ENCODE assay signal across 14 cellular contexts in the genomic region with DNA sequence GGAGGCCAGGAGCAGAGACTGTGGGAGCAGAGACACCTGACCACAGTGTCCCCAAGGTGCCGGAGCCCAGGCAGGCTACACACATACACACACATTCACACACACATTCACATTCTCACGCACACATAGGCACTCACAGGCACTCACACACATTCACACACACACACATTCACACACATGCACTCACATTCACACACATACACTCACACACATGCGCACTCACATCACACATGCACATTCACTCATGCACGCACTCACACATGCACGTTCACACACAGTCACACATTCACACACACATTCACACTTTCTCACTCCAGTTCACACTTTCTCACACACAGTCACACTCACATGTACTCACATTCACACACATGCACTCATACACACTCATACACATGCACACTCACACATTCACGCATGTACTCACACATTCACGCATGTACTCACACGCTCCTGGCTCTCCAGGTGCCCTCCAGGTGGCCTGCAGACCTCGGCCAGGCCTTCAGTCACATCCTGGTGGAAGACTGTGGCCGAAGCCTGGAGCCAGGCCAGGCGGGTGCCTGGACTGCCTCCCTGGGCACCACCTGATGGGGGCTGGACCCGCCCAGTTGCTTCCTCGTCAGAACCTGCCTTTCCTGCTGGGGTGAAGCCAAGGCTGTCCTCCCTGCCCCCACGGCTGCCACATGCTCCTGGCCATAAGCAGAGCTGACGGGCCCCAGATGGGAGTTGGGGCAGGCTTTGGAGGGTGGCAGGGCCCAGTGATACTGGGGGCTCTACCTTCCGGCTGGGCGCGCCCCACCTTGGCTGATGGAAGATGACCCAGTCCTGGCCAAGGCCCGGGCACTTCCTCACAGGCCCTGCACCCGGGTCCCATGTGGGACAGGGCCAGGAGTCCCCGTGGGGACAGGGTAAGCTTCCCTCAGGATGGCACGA.
DNase-seq lines count a peak whose midpoint lies in the region; FAIRE-seq and TF ChIP-seq lines count a peak whose summit lies in the region.
"Had no signal": no experiment of that assay in that cellular context is flagged by ENCODE, and none has a peak within 500 bp of the region (broad histone marks: within the 10 kb centered on the region; RNA-seq: fewer than 3 reads in every experiment).

No MANE protein-coding gene starts in this region.

- peaks cover 24 to 52% (median 39%) of the 10 kb centered on the region in 3 donors for H3K27me3 Mint-ChIP-seq in CD14-positive monocyte (ENCODE audit: low read depth in 3 of 3)
- H3K27me3 Mint-ChIP-seq in neural progenitor cell (ENCODE audit: insufficient read depth, low read depth) = peaks cover 7% of the 10 kb centered on the region

- no peaks in the 10 kb centered on the region for H3K9me3 ChIP-seq in H1 (ENCODE audit: insufficient read depth in 2 of 2, low read depth in 1 of 2, low read length in 1 of 2)
- no peaks in the 10 kb centered on the region for H3K9me3 ChIP-seq in neural progenitor cell (ENCODE audit: low read depth)
- no peaks in the 10 kb centered on the region for H3K9me3 ChIP-seq in effector memory CD4-positive, alpha-beta T cell (ENCODE audit: control insufficient read depth, low read length)
- H3K9me3 ChIP-seq: MG63, tibial nerve had no signal

- peaks cover 10% of the 10 kb centered on the region for H3F3A ChIP-seq in neural progenitor cell (ENCODE audit: low read depth)

- no peak for FAIRE-seq in H1 (lab: Jason Lieb, UNC)

- no peak overlapping the region for H3K56ac ChIP-seq in H1 (replicated peaks; ENCODE audit: insufficient read length, low read depth, low read length)

- H4K20me1 ChIP-seq in H1 (replicated peaks in 1 of 2; ENCODE audit: control insufficient read depth in 1 of 2, insufficient read depth in 2 of 2, low read length in 2 of 2) (peaks cover 0 to 5% of the 10 kb centered on the region in 2 experiments), neural progenitor cell (ENCODE audit: low read depth) (no peaks in the 10 kb centered on the region)

- H2BK15ac ChIP-seq in H1 (ENCODE audit: low read length) = peak overlapping the region; percentile 24; the same call in 1 of the 2 replicates

- peak overlapping the region; percentile 44 for H4K91ac ChIP-seq in H1 (replicated peaks; ENCODE audit: insufficient read length, low read length)

- H3K27ac ChIP-seq in H1 (ENCODE audit: low read depth, low read length) (no peak overlapping the region), neural progenitor cell (no peak overlapping the region)
- no peak overlapping the region for H3K27ac ChIP-seq in effector memory CD4-positive, alpha-beta T cell (ENCODE audit: insufficient read depth, low read length, poor library complexity, severe bottlenecking)
- H3K27ac ChIP-seq: SK-N-MC, tibial nerve had no signal

- H3K79me2 ChIP-seq in H1 (ENCODE audit: control insufficient read depth in 1 of 2, insufficient read depth in 2 of 2, low read length in 2 of 2) (no peaks in the 10 kb centered on the region), neural progenitor cell (ENCODE audit: low read depth) (no peaks in the 10 kb centered on the region)

- DNase-seq in CD14-positive monocyte (ENCODE audit: low spot score) = peak; percentile 25
- peak; percentile 6 for DNase-seq in NCI-H2029 treated with DMSO at 0.1 percent for 48 hours (lab: John Stamatoyannopoulos, UW)
- DNase-seq in H1 (ENCODE audit: low read depth in 1 of 2, low spot score in 2 of 2) = no peak
- no peak for DNase-seq in neural progenitor cell (ENCODE audit: low spot score)
- DNase-seq in effector memory CD4-positive, alpha-beta T cell = no peak
- no peak for DNase-seq in NCI-H345 treated with DMSO at 0.1 percent for 48 hours (lab: John Stamatoyannopoulos, UW; ENCODE audit: unreplicated experiment)
- DNase-seq in GM19240 (ENCODE audit: insufficient read length, low spot score) = no peak
- no peak for DNase-seq in activated T-cell treated with anti-CD3 and anti-CD28 coated beads for 4 hours
- DNase-seq: activated naive CD8-positive, alpha-beta T cell treated with anti-CD3 and anti-CD28 coated beads for 36 hours; DMS79 treated with DMSO at 0.1 percent for 48 hours; MG63; stimulated activated CD4-positive, alpha-beta T cell treated with anti-CD3 and anti-CD28 coated beads, Interleukin-15, amount 100 ng/mL, for 24 hours had no signal

- no peak overlapping the region for H3K4me3 Mint-ChIP-seq in CD14-positive monocyte
- H3K4me3 Mint-ChIP-seq in neural progenitor cell = peak overlapping the region; percentile 0
- H3K4me3 Mint-ChIP-seq: activated naive CD8-positive, alpha-beta T cell treated with anti-CD3 and anti-CD28 coated beads for 36 hours had no signal

- H3K14ac ChIP-seq in H1 (ENCODE audit: insufficient read length) = no peak overlapping the region

- H3K27ac Mint-ChIP-seq in CD14-positive monocyte = no peak overlapping the region
- H3K27ac Mint-ChIP-seq in neural progenitor cell = peak overlapping the region; percentile 10
- H3K27ac Mint-ChIP-seq: activated naive CD8-positive, alpha-beta T cell treated with anti-CD3 and anti-CD28 coated beads for 36 hours had no signal

- TF ChIP-seq EP300 in H1 (IDR thresholded peaks at IDR 0.05; ENCODE audit: borderline replicate concordance in 1 of 2, low read depth in 2 of 2, low read length in 2 of 2) = no peak

- peaks cover 0 to 6% (median 2%) of the 10 kb centered on the region in 7 donors for H3K9me3 Mint-ChIP-seq in CD14-positive monocyte
- H3K9me3 Mint-ChIP-seq in neural progenitor cell = no peaks in the 10 kb centered on the region
- H3K9me3 Mint-ChIP-seq: activated naive CD8-positive, alpha-beta T cell treated with anti-CD3 and anti-CD28 coated beads for 36 hours had no signal

- H4K5ac ChIP-seq in H1 (ENCODE audit: insufficient read length, low read depth, low read length) = no peak overlapping the region

- CTCF ChIA-PET in H1 (lab: Charles Lee; ENCODE audit: partially characterized antibody) = no interaction called here

- POLR2A ChIA-PET in H1 (lab: Charles Lee; ENCODE audit: partially characterized antibody) = interaction anchor here (0.9 kb wide), 1 partner anchor 11 kb away, joined by 3 read pairs; no protein-coding TSS in a partner anchor

- no peak overlapping the region for H3K4me2 ChIP-seq in H1 (ENCODE audit: insufficient read depth in 1 of 2, low read depth in 2 of 2, low read length in 2 of 2)
- H3K4me2 ChIP-seq in neural progenitor cell = no peak overlapping the region

- no peak for TF ChIP-seq RAD21 in H1 (IDR thresholded peaks at IDR 0.05 in 1 of 2, conservative IDR thresholded peaks at IDR 0.05 in 1 of 2; ENCODE audit: low read depth in 2 of 2, low read length in 2 of 2)

- 88% methylated on average over 22 of the region's 22 CpGs; no CpG with 5 or more reads in 1 of the 2 experiments for WGBS in H1 (ENCODE audit: extremely low coverage in 1 of 2, insufficient coverage in 1 of 2, insufficient read length in 1 of 2, insufficient replicate concordance in 2 of 2, low coverage in 1 of 2, low lambda C conversion rate in 2 of 2, missing lambda C conversion rate in 1 of 2), 2 experiments

- no peak for TF ChIP-seq POLR2A in H1 (IDR thresholded peaks at IDR 0.05; ENCODE audit: control extremely low read depth in 1 of 2, low read depth in 2 of 2, low read length in 2 of 2)

- intact Hi-C loops in CD14-positive monocyte (cut with micrococcal nuclease) = no loop called here

- H2AFZ ChIP-seq in H1 (ENCODE audit: low read length) (no peak overlapping the region), neural progenitor cell (replicated peaks) (no peak overlapping the region)

- H3K27me3 ChIP-seq in H1 (replicated peaks in 1 of 4; ENCODE audit: control insufficient read depth in 3 of 4, extremely low read depth in 1 of 4, insufficient read depth in 3 of 4, low read length in 3 of 4) (peaks cover 0 to 5% (median 1%) of the 10 kb centered on the region in 4 experiments; a peak in 3 of 7 replicates), neural progenitor cell (no peaks in the 10 kb centered on the region)
- H3K27me3 ChIP-seq in effector memory CD4-positive, alpha-beta T cell (replicated peaks; ENCODE audit: control insufficient read depth, insufficient read depth, low read length, poor library complexity, severe bottlenecking) = no peaks in the 10 kb centered on the region
- H3K27me3 ChIP-seq: MG63 had no signal

- no peaks in the 10 kb centered on the region for H3K36me3 ChIP-seq in H1 (ENCODE audit: control insufficient read depth in 2 of 4, insufficient read depth in 4 of 4, low read length in 3 of 4)
- H3K36me3 ChIP-seq in neural progenitor cell = no peaks in the 10 kb centered on the region
- H3K36me3 ChIP-seq in effector memory CD4-positive, alpha-beta T cell (ENCODE audit: control insufficient read depth, insufficient read depth, low read length) = no peaks in the 10 kb centered on the region
- H3K36me3 ChIP-seq: MG63, tibial nerve had no signal

- H3K4me1 Mint-ChIP-seq in CD14-positive monocyte (peaks cover 3% of the 10 kb centered on the region), neural progenitor cell (peaks cover 22% of the 10 kb centered on the region)
- H3K4me1 Mint-ChIP-seq: activated naive CD8-positive, alpha-beta T cell treated with anti-CD3 and anti-CD28 coated beads for 36 hours had no signal

- H2BK12ac ChIP-seq in H1 (ENCODE audit: low read depth, low read length) = peak overlapping the region; percentile 70; the same call in 1 of the 2 replicates

- H3K36me3 Mint-ChIP-seq in CD14-positive monocyte = no peaks in the 10 kb centered on the region
- H3K36me3 Mint-ChIP-seq in neural progenitor cell = no peaks in the 10 kb centered on the region
- H3K36me3 Mint-ChIP-seq: activated naive CD8-positive, alpha-beta T cell treated with anti-CD3 and anti-CD28 coated beads for 36 hours had no signal

- H2BK120ac ChIP-seq in H1 (replicated peaks; ENCODE audit: low read depth, low read length) = no peak overlapping the region

- TF ChIP-seq CTCF in CD14-positive monocyte (IDR thresholded peaks at IDR 0.05) (no peak), H1 (IDR thresholded peaks at IDR 0.05; ENCODE audit: control extremely low read depth in 1 of 3, insufficient read depth in 1 of 3, low read depth in 1 of 3, low read length in 3 of 3) (no peak), neural progenitor cell (IDR thresholded peaks at IDR 0.05) (no peak)

- no peak overlapping the region for H2BK5ac ChIP-seq in H1 (ENCODE audit: low read depth, low read length)

- H3K18ac ChIP-seq in H1 (ENCODE audit: extremely low read depth, low read length) = no peak overlapping the region

- H3K9ac ChIP-seq in H1 (replicated peaks in 1 of 4; ENCODE audit: extremely low read depth in 1 of 4, low read depth in 3 of 4, low read length in 3 of 4) (no peak overlapping the region), neural progenitor cell (no peak overlapping the region)

- no peak overlapping the region for H4K8ac ChIP-seq in H1 (ENCODE audit: extremely low read depth, insufficient read depth, low read length)

- H3K23me2 ChIP-seq in H1 (ENCODE audit: low read depth, low read length) = no peaks in the 10 kb centered on the region

- no peak overlapping the region for H3K4me3 ChIP-seq in H1 (ENCODE audit: extremely low read depth in 1 of 4, insufficient read depth in 2 of 4, low read depth in 3 of 4, low read length in 4 of 4)
- H3K4me3 ChIP-seq in neural progenitor cell = no peak overlapping the region
- H3K4me3 ChIP-seq in effector memory CD4-positive, alpha-beta T cell (ENCODE audit: insufficient read depth, low read depth, low read length, poor library complexity, severe bottlenecking) = no peak overlapping the region
- H3K4me3 ChIP-seq: MG63, SK-N-MC, tibial nerve had no signal

- peak overlapping the region; percentile 13 for H3K4ac ChIP-seq in H1 (replicated peaks; ENCODE audit: insufficient read length, low read depth, low read length)

- H2BK20ac ChIP-seq in H1 (ENCODE audit: low read length) = no peak overlapping the region

- peak overlapping the region; percentile 89; the same call in 1 of the 2 replicates for H2AK5ac ChIP-seq in H1 (ENCODE audit: low read depth, low read length)

- no peaks in the 10 kb centered on the region for H3K79me1 ChIP-seq in H1 (ENCODE audit: low read depth, low read length)

- peaks cover 0 to 3% (median 0%) of the 10 kb centered on the region in 4 experiments; a peak in 1 of 7 replicates for H3K4me1 ChIP-seq in H1 (replicated peaks in 1 of 4; ENCODE audit: control insufficient read depth in 3 of 4, insufficient read depth in 4 of 4, low read length in 3 of 4)
- peaks cover 4% of the 10 kb centered on the region for H3K4me1 ChIP-seq in neural progenitor cell
- H3K4me1 ChIP-seq in effector memory CD4-positive, alpha-beta T cell (ENCODE audit: control insufficient read depth, insufficient read depth, low read length, poor library complexity, severe bottlenecking) = no peaks in the 10 kb centered on the region

- H3K23ac ChIP-seq in H1 (ENCODE audit: insufficient read length) = no peak overlapping the region

Comparison
In these comparisons a context has a peak if more than half of its experiments do, and no peak if none do; other contexts are left out.
1. DNase-seq: peak in CD14-positive monocyte (single experiment) and NCI-H2029 treated with DMSO at 0.1 percent for 48 hours (single experiment); none in H1 (0 of 2), neural progenitor cell (single experiment), effector memory CD4-positive, alpha-beta T cell (0 of 3), NCI-H345 treated with DMSO at 0.1 percent for 48 hours (single experiment), GM19240 (single experiment) and activated T-cell treated with anti-CD3 and anti-CD28 coated beads for 4 hours (single experiment).